18 cellular contexts compared by ENCODE assay signal in the genomic region with DNA sequence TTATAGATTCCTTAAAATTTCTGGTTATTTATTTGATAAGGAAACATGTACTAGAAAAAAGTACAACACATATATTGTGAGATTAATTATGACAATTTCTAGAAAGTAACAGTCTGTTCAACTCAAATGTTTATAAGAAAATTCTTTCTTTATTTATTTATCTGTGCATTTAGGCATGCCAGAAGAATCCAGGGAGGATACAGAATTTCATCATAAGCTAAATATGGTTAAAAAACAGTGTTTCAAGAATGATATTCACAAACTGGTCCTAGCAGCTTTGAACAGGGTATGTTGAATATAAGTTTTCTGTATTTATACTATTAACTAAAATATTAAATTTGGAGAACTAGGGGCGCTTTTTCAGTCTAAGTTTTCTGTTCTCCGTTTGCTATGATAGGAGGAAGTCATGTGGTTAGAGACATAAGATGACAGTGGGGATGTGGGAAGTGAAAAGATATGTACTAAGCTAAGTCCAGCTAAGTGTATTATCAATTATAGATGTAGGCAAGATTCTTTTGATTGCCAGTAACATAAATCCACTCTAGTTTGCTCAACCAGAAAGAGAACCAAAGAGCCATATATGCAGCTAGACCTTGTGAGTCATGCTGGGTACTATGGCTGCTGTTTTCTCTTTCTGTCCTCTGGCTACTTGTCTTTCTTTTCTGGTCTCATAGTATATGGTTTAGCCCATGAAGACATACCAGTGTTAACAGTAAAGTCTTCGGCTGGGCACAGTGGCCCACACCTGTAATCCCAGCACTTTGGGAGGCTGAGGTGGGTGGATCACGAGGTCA. TPM values are rescaled to one million over a fixed set of nuclear protein-coding genes. Genes with fewer than 3 reads are reported as not detected.
A peak's percentile ranks its signal among the peaks of the same experiment; 100 is the strongest.
DNase-seq lines count a peak whose midpoint lies in the region; ATAC-seq, FAIRE-seq and TF ChIP-seq lines count a peak whose summit lies in the region.
"Had no signal": no experiment of that assay in that cellular context is flagged by ENCODE, and none has a peak within 500 bp of the region (broad histone marks: within the 10 kb centered on the region; RNA-seq: fewer than 3 reads in every experiment).

No MANE protein-coding gene starts in this region.

- TF ChIP-seq CTCF in sigmoid colon (IDR thresholded peaks at IDR 0.05), result no peak

- ATAC-seq in HG02884 (IDR thresholded peaks at IDR 0.05; ENCODE audit: unreplicated experiment) (peak; percentile 32), GM18520 (IDR thresholded peaks at IDR 0.05; ENCODE audit: unreplicated experiment) (no peak), left ventricle myocardium superior (no peak)
- ATAC-seq: activated CD8-positive, alpha-beta T cell treated with anti-CD3 and anti-CD28 coated beads for 36 hours; left colon; PC-3 had no signal

- no peak for TF ChIP-seq EP300 in sigmoid colon (IDR thresholded peaks at IDR 0.05)

- H3K27ac ChIP-seq in sigmoid colon, result peak overlapping the region in 1 of 4 donors; percentile 6
- H3K27ac ChIP-seq: SK-N-MC had no signal

- FAIRE-seq in GM12891 (lab: Jason Lieb, UNC), result no peak
- FAIRE-seq: D721Med, G401.6, GM12892 had no signal

- 59 to 65% methylated on average over 4 of the region's 4 CpGs for WGBS in sigmoid colon, 2 donors

- DNase-seq in GM12891 (ENCODE audit: insufficient read length, low spot score) (no peak), OCI-M1 (lab: John Stamatoyannopoulos, UW) (peak; percentile 27), hepatic stellate cell (ENCODE audit: low spot score) (peak; percentile 2), NCI-H345 (lab: John Stamatoyannopoulos, UW) (no peak), sigmoid colon (no peak), left ventricle myocardium superior (no peak)
- DNase-seq: activated CD8-positive, alpha-beta T cell treated with anti-CD3 and anti-CD28 coated beads for 36 hours; effector CD8-positive, alpha-beta T cell; left colon; NCI-H1694; PC-3 had no signal

- peaks cover 0 to 10% (median 4%) of the 10 kb centered on the region in 4 donors for H3K4me1 ChIP-seq in sigmoid colon

- TF ChIP-seq POLR2A in GM12891 (IDR thresholded peaks at IDR 0.05; ENCODE audit: low read depth, low read length), result no peak
- no peak for TF ChIP-seq POLR2A in sigmoid colon (IDR thresholded peaks at IDR 0.05)

- no peak overlapping the region for H3K4me3 ChIP-seq in sigmoid colon
- H3K4me3 ChIP-seq: SK-N-MC had no signal

- peaks cover 0 to 27% (median 0%) of the 10 kb centered on the region in 4 donors for H3K36me3 ChIP-seq in sigmoid colon

- H3K9me3 ChIP-seq in sigmoid colon, result peaks cover 0 to 4% (median 0%) of the 10 kb centered on the region in 4 donors

- intact Hi-C loops in sigmoid colon (cut with DNase I), result no loop called here
- intact Hi-C loops in left ventricle myocardium superior (cut with micrococcal nuclease), result no loop called here

- no peaks in the 10 kb centered on the region for H3K27me3 ChIP-seq in sigmoid colon

TF ChIP-seq in GM12891, 5 proteins besides CTCF, POLR2A, EP300 and RAD21:
- TF ChIP-seq PAX5 (IDR thresholded peaks at IDR 0.05; ENCODE audit: insufficient read depth, low read length, severe bottlenecking) (no peak), SPI1 (IDR thresholded peaks at IDR 0.05; ENCODE audit: low read depth, low read length) (peak; percentile 22; the same call in 1 of the 2 replicates)

RNA-seq across cellular contexts. Expression of a gene that starts 39.0 kb away (rescaled TPM):
- polyA plus RNA-seq in GM12891 (2012; ENCODE audit: low read depth, missing spikeins), result 0.24 TPM
- total RNA-seq in sigmoid colon (10 to 100 TPM; 18.7 to 29.9 (median 25.4) TPM), left ventricle myocardium superior (7.3 TPM)
- 1 to 10 TPM in 2 of 3 donors, under 1 TPM in 1; 0.92 to 2.9 (median 1.8) TPM for polyA plus RNA-seq in sigmoid colon
- total RNA-seq: HT-29 had no signal

Comparison
In these comparisons a context has a peak if more than half of its experiments do, and no peak if none do; other contexts are left out.
1. DNase-seq: peak in OCI-M1 (single experiment) and hepatic stellate cell (single experiment); none in GM12891 (single experiment), NCI-H345 (single experiment), sigmoid colon (single experiment) and left ventricle myocardium superior (single experiment).